14 cellular contexts compared by ENCODE assay signal in the genomic region with DNA sequence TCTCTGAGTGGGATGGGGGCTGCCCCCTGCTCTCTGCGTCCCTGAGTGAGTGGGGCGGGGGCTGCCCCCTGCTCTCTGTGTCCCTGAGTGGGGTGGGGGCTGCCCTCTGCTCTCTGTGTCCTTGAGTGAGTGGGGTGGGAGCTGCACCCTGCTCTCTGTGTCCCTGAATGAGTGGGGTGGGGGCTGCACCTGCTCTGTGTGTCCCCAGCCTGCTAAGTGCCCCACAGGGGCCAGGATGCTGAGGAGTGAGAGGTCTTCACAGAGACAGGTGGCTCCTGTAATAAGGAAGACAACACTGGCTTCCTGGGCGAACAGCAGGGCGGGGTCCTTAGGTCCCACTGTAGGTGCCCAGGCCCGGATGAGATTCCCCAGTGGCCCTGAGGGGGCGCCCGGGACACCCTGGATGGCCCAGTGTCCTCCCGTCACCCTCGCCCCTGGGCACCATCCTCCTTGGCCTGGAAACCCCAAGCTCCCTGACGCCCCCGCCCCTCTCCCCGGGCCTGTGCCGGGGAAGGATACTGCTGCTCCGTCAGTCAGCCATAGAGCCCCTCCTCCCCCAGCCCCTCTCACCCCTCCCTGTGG. TPM values are rescaled to one million over a fixed set of nuclear protein-coding genes. Genes with fewer than 3 reads are reported as not detected.
DNase-seq lines count a peak whose midpoint lies in the region; ATAC-seq and TF ChIP-seq lines count a peak whose summit lies in the region.
"Had no signal": no experiment of that assay in that cellular context is flagged by ENCODE, and none has a peak within 500 bp of the region (broad histone marks: within the 10 kb centered on the region; RNA-seq: fewer than 3 reads in every experiment).

No MANE protein-coding gene starts in this region.

- ATAC-seq in GM18907 (IDR thresholded peaks at IDR 0.05; ENCODE audit: unreplicated experiment) = no peak
- ATAC-seq: PC-3; stimulated activated naive B cell treated with anti-CD40 and anti-IgM and Interleukin-4, amounts not matched to agents 10 μg/mL and 1 μg/mL and 100 μg/mL, for 72 hours had no signal

- H3K79me2 ChIP-seq in mammary epithelial cell (ENCODE audit: insufficient read depth, low read length) = no peaks in the 10 kb centered on the region

- H3K4me1 ChIP-seq in mammary epithelial cell (ENCODE audit: insufficient read depth, low read length) = peaks cover 9% of the 10 kb centered on the region
- H3K4me1 ChIP-seq: ascending aorta had no signal

- dilution Hi-C loops in mammary epithelial cell (cut with HindIII; ENCODE audit: low sequenced_read_pairs) = no loop called here

- peak in 1 of 2 donors; percentile 25 for TF ChIP-seq CTCF in mammary epithelial cell (conservative IDR thresholded peaks at IDR 0.05 in 1 of 2, IDR thresholded peaks at IDR 0.05 in 1 of 2; ENCODE audit: extremely low read depth in 1 of 2, insufficient read depth in 1 of 2, low read depth in 1 of 2, low read length in 2 of 2)

- H3K9me3 ChIP-seq in mammary epithelial cell (replicated peaks; ENCODE audit: insufficient read depth, low read length) = no peaks in the 10 kb centered on the region
- H3K9me3 ChIP-seq: ascending aorta had no signal

- BruUV-seq in mammary epithelial cell (replicated peaks; lab: Mats Ljungman, UMichigan) = no TSS peak

- CTCF ChIA-PET in mammary epithelial cell (lab: Charles Lee; ENCODE audit: low non-redundant PET) = no interaction called here

- DNase-seq in NCI-H2227 (lab: John Stamatoyannopoulos, UW; ENCODE audit: unreplicated experiment) (peak; percentile 69), NCI-H2227 treated with DMSO at 0.1 percent for 48 hours (lab: John Stamatoyannopoulos, UW) (no peak), HuH-7 (ENCODE audit: low spot score) (peak; percentile 44), mammary epithelial cell (no peak), skeletal muscle cell (ENCODE audit: low read depth) (no peak), activated T-cell treated with anti-CD3 and anti-CD28 coated beads for 4 hours (no peak), HPDE6-E6E7 (ENCODE audit: extremely low spot score) (no peak)
- DNase-seq: activated T-cell treated with anti-CD3 and anti-CD28 coated beads, Interleukin-2, amount 50 U/mL, for 1 hour; PC-3; stimulated activated naive B cell treated with anti-CD40 and anti-IgM and Interleukin-4, amounts not matched to agents 10 μg/mL and 1 μg/mL and 100 μg/mL, for 72 hours; T-helper 9 cell had no signal

- no peak overlapping the region for H3K27ac ChIP-seq in mammary epithelial cell (ENCODE audit: insufficient read depth, low read depth, low read length)
- H3K27ac ChIP-seq: ascending aorta had no signal

- H3K4me2 ChIP-seq in mammary epithelial cell (ENCODE audit: insufficient read depth, low read depth, low read length) = peak overlapping the region; percentile 40

- in situ Hi-C loops in mammary epithelial cell (cut with MboI; ENCODE audit: low sequenced_read_pairs in 2 of 2) = loop anchor here (5.0 to 10.0 kb wide), 2 partner anchors 128 to 140 kb away; no protein-coding TSS in a partner anchor

- H3K9ac ChIP-seq in mammary epithelial cell (ENCODE audit: insufficient read depth, low read length) = no peak overlapping the region

- H3K36me3 ChIP-seq in mammary epithelial cell (ENCODE audit: insufficient read depth, low read length) = no peaks in the 10 kb centered on the region
- H3K36me3 ChIP-seq: ascending aorta had no signal

- no peaks in the 10 kb centered on the region for H4K20me1 ChIP-seq in mammary epithelial cell (ENCODE audit: insufficient read depth, low read length)

- no peaks in the 10 kb centered on the region for H3K27me3 ChIP-seq in mammary epithelial cell (ENCODE audit: insufficient read depth, low read length)

- WGBS in mammary epithelial cell (ENCODE audit: low coverage, missing lambda C conversion rate) = no CpG with 5 or more reads among the region's 14 CpGs

- intact Hi-C loops in mammary epithelial cell (cut with micrococcal nuclease) = loop anchor here (5.0 kb wide), 1 partner anchor 453 kb away; no protein-coding TSS in a partner anchor

- H2AFZ ChIP-seq in mammary epithelial cell (ENCODE audit: low read depth, low read length) = peak overlapping the region; percentile 57

- no peak overlapping the region for H3K4me3 ChIP-seq in mammary epithelial cell (replicated peaks in 1 of 3; ENCODE audit: insufficient read depth in 1 of 3, low read depth in 2 of 3, low read length in 3 of 3)
- peak overlapping the region; percentile 45 for H3K4me3 ChIP-seq in skeletal muscle cell (ENCODE audit: low read depth, low read length)
- H3K4me3 ChIP-seq: ascending aorta had no signal

RNA-seq across cellular contexts. Expression of a gene that starts 3.8 kb away (rescaled TPM):
- 1 to 10 TPM in 1 of 2 donors, under 1 TPM in 1; 0.17 to 2.8 TPM for total RNA-seq in mammary epithelial cell
- 0.29 TPM for polyA plus RNA-seq in mammary epithelial cell
- not detected for polyA minus RNA-seq in mammary epithelial cell
- total RNA-seq: ascending aorta, epithelial cell of proximal tubule, PC-3 had no signal

RNA-seq across cellular contexts. Expression of a gene that starts 23.1 kb away (rescaled TPM):
- 10 to 100 TPM; 10.7 to 79.4 TPM for total RNA-seq in mammary epithelial cell
- 37.7 TPM for polyA plus RNA-seq in mammary epithelial cell
- 9.9 TPM for polyA minus RNA-seq in mammary epithelial cell

RNA-seq across cellular contexts. Expression of a gene that starts 37.7 kb away (rescaled TPM):
- total RNA-seq in mammary epithelial cell = 10 to 100 TPM; 30.3 to 42.6 TPM
- polyA plus RNA-seq in mammary epithelial cell = 24.7 TPM
- 44.9 TPM for polyA minus RNA-seq in mammary epithelial cell

RNA-seq across cellular contexts. Expression of a gene that starts 38.8 kb away (rescaled TPM):
- 100 to 1,000 TPM in 1 of 2 donors, 10 to 100 TPM in 1; 80.2 to 211 TPM for total RNA-seq in mammary epithelial cell
- polyA plus RNA-seq in mammary epithelial cell = 320 TPM
- polyA minus RNA-seq in mammary epithelial cell = 116 TPM

Comparison
In these comparisons a context has a peak if more than half of its experiments do, and no peak if none do; other contexts are left out.
1. DNase-seq: peak in NCI-H2227 (single experiment) and HuH-7 (single experiment); none in NCI-H2227 treated with DMSO at 0.1 percent for 48 hours (single experiment), mammary epithelial cell (single experiment), skeletal muscle cell (single experiment), activated T-cell treated with anti-CD3 and anti-CD28 coated beads for 4 hours (single experiment) and HPDE6-E6E7 (single experiment).